8 cellular contexts compared by ENCODE assay signal in genomic region chr12:110531741-110532333, GRCh38. TPM values are rescaled to one million over a fixed set of nuclear protein-coding genes. Genes with fewer than 3 reads are reported as not detected.
A peak's percentile ranks its signal among the peaks of the same experiment; 100 is the strongest.
DNase-seq lines count a peak whose midpoint lies in the region; ATAC-seq lines count a peak whose summit lies in the region.

No MANE protein-coding gene starts in this region.

- peak; percentile 70 for DNase-seq in GM23248
- peak; percentile 56 for DNase-seq in MV-4-11 (lab: John Stamatoyannopoulos, UW)
- DNase-seq in glomerular visceral epithelial cell (ENCODE audit: extremely low spot score), result peak; percentile 48
- no peak for DNase-seq in aorta
- DNase-seq in T1000 (lab: John Stamatoyannopoulos, UW), result no peak
- DNase-seq in dedifferentiated amniotic fluid mesenchymal stem cell (ENCODE audit: extremely low spot score), result no peak
- no peak for DNase-seq in stimulated activated CD4-positive, alpha-beta T cell treated with anti-CD3 and anti-CD28 coated beads, Interleukin-2, amount 100 ng/mL, for 24 hours

- H3K9ac ChIP-seq in GM23248, result no peak overlapping the region

- H3F3A ChIP-seq in GM23248 (ENCODE audit: insufficient read depth), result peaks cover 9% of the 10 kb centered on the region; the same call in 1 of the 2 replicates

- in situ Hi-C loops in GM23248 (cut with MboI), result no loop called here

- H3K9me3 ChIP-seq in GM23248 (ENCODE audit: low read depth) (no peaks in the 10 kb centered on the region), aorta (ENCODE audit: control insufficient read depth, low read length) (no peaks in the 10 kb centered on the region)

- no peak overlapping the region for H2AFZ ChIP-seq in GM23248

- WGBS in GM23248 (ENCODE audit: low coverage in 1 of 2, low lambda C conversion rate in 2 of 2, missing lambda C conversion rate in 2 of 2), 2 experiments, result 49% methylated on average over 2 of the region's 2 CpGs
- WGBS in aorta, 2 donors, result 36 to 63% methylated on average over 2 of the region's 2 CpGs

- intact Hi-C loops in aorta (cut with DNase I), result no loop called here

- H3K9me2 ChIP-seq in GM23248 (ENCODE audit: insufficient read depth), result no peaks in the 10 kb centered on the region

- H3K4me1 ChIP-seq in GM23248 (ENCODE audit: insufficient read depth), result peaks cover 12% of the 10 kb centered on the region
- peaks cover under 1 to 6% of the 10 kb centered on the region in 2 donors for H3K4me1 ChIP-seq in aorta (ENCODE audit: control insufficient read depth in 1 of 2, insufficient read depth in 2 of 2, low read length in 2 of 2)

- H3K27me3 ChIP-seq in GM23248 (replicated peaks; ENCODE audit: insufficient read depth) (no peaks in the 10 kb centered on the region), aorta (ENCODE audit: control insufficient read depth in 1 of 2, insufficient read depth in 2 of 2, low read length in 1 of 2) (no peaks in the 10 kb centered on the region)

- H3K27ac ChIP-seq in GM23248 (no peak overlapping the region), aorta (ENCODE audit: low read depth in 1 of 2, low read length in 2 of 2) (no peak overlapping the region)

- no peaks in the 10 kb centered on the region for H3K79me2 ChIP-seq in GM23248 (ENCODE audit: insufficient read depth)

- ATAC-seq in GM18517 (IDR thresholded peaks at IDR 0.05; ENCODE audit: unreplicated experiment), result peak; percentile 89
- ATAC-seq in aorta (ENCODE audit: low FRiP score), result no peak

- H3K4me3 ChIP-seq in GM23248 (no peak overlapping the region), aorta (ENCODE audit: low read length in 2 of 2) (no peak overlapping the region)

- H3K36me3 ChIP-seq in GM23248 (ENCODE audit: low read depth) (peaks cover 7% of the 10 kb centered on the region; the same call in 1 of the 2 replicates), aorta (ENCODE audit: control insufficient read depth in 1 of 2, insufficient read depth in 2 of 2, low read length in 1 of 2) (no peaks in the 10 kb centered on the region)

- no peaks in the 10 kb centered on the region; the same call in 1 of the 2 replicates for H4K20me1 ChIP-seq in GM23248 (ENCODE audit: insufficient read depth)

- no peak overlapping the region for H3K4me2 ChIP-seq in GM23248 (ENCODE audit: unreplicated experiment)

RNA-seq across cellular contexts. Expression of gene RAD9B, which starts 29.7 kb away (rescaled TPM):
- total RNA-seq in GM23248 (2014; rRNA removed; shearing (Covaris generic)), result 0.13 and 0.97 TPM in 2 replicates
- polyA plus RNA-seq in GM23248 (2016; fragmentation: Nextera tagmentation; extraction: Ambion mirVana) (0.19 and 0.22 TPM in 2 replicates), aorta (1 to 10 TPM in 1 of 2 donors, not detected in 1; 2.2 TPM)
- total RNA-seq in aorta, result 1 to 10 TPM in 1 of 2 donors, under 1 TPM in 1; 0.57 to 2.2 TPM

RNA-seq across cellular contexts. Expression of gene VPS29, which starts 29.9 kb away (rescaled TPM):
- 61.2 and 72.3 TPM in 2 replicates for total RNA-seq in GM23248 (2014; rRNA removed; shearing (Covaris generic))
- polyA plus RNA-seq in GM23248 (2016; fragmentation: Nextera tagmentation; extraction: Ambion mirVana) (202 and 206 TPM in 2 replicates), aorta (100 to 1,000 TPM; 222 to 223 TPM)
- total RNA-seq in aorta, result 100 to 1,000 TPM in 1 of 2 donors, 10 to 100 TPM in 1; 99.6 to 122 TPM

RNA-seq across cellular contexts. Expression of gene PPTC7, which starts 51.3 kb away (rescaled TPM):
- total RNA-seq in GM23248 (2014; rRNA removed; shearing (Covaris generic)), result 3.2 and 3.4 TPM in 2 replicates
- polyA plus RNA-seq in GM23248 (2016; fragmentation: Nextera tagmentation; extraction: Ambion mirVana) (2.2 and 2.4 TPM in 2 replicates), aorta (1 to 10 TPM; 8.5 to 9.5 TPM)
- 10 to 100 TPM; 17.1 to 21.8 TPM for total RNA-seq in aorta

Comparison
In these comparisons a context has a peak if more than half of its experiments do, and no peak if none do; other contexts are left out.
1. DNase-seq: peak in GM23248 (single experiment), MV-4-11 (single experiment) and glomerular visceral epithelial cell (single experiment); none in aorta (0 of 2), T1000 (single experiment), dedifferentiated amniotic fluid mesenchymal stem cell (single experiment) and stimulated activated CD4-positive, alpha-beta T cell treated with anti-CD3 and anti-CD28 coated beads, Interleukin-2, amount 100 ng/mL, for 24 hours (0 of 2).